Comparison of ENCODE assay signal across 8 cellular contexts in genomic region chr14:99683619-99684355, GRCh38. TPM values are rescaled to one million over a fixed set of nuclear protein-coding genes. Genes with fewer than 3 reads are reported as not detected.
DNase-seq lines count a peak whose midpoint lies in the region; ATAC-seq, FAIRE-seq and TF ChIP-seq lines count a peak whose summit lies in the region.

CYP46A1 (plus strand) TSS chr14:99684298; CDS start chr14:99684418, 120 bp downstream.

- FAIRE-seq in HepG2 (lab: Jason Lieb, UNC) = peak; percentile 39

- peaks cover 16% of the 10 kb centered on the region for H3K4me1 ChIP-seq in HepG2 (ENCODE audit: insufficient read depth, low read length)

- peak within 1 kb of the TSS; percentile 85 to 97 (median 86) for H3K4me3 ChIP-seq in HepG2 (replicated peaks in 1 of 3; ENCODE audit: insufficient read depth in 1 of 3, low read depth in 2 of 3, low read length in 3 of 3)

- no peaks in the 10 kb centered on the region for H4K20me1 ChIP-seq in HepG2 (ENCODE audit: insufficient read depth, low read length)

- POLR2A ChIA-PET in HepG2 (lab: Yijun Ruan, JAX) = interaction anchor here (0.7 to 1.3 kb wide), 3 partner anchors 46 to 204 kb away, joined by 3 to 4 read pairs (median 4); partner anchors contain the start of genes CCNK and SETD3

- CTCF ChIA-PET in HepG2 (lab: Yijun Ruan, JAX; ENCODE audit: low intra/inter-chr PET ratio, low total read pairs) = interaction anchor here (1.7 kb wide), 1 partner anchor 201 kb away, joined by 15 read pairs; no protein-coding TSS in a partner anchor

- no peak; the same call in 1 of the 2 replicates for TF ChIP-seq RAD21 in HepG2 (CRISPR knock-in tag; IDR thresholded peaks at IDR 0.05)

- peak within 1 kb of the TSS; percentile 100 for H3K4me2 ChIP-seq in HepG2 (ENCODE audit: low read depth, low read length)

- H3K27me3 Mint-ChIP-seq in dendritic cell treated with granulocyte-macrophage colony-stimulating factor and Interleukin-4, amounts not matched to agents 40 ng/mL and 50 ng/mL, for 4 days = peaks cover 63% of the 10 kb centered on the region

- peaks cover 8% of the 10 kb centered on the region for H3K9me3 Mint-ChIP-seq in dendritic cell treated with granulocyte-macrophage colony-stimulating factor and Interleukin-4, amounts not matched to agents 40 ng/mL and 50 ng/mL, for 4 days

- ATAC-seq in GM19372 (IDR thresholded peaks at IDR 0.05; ENCODE audit: low read depth, unreplicated experiment) (peak; percentile 90), HG03521 (IDR thresholded peaks at IDR 0.05; ENCODE audit: unreplicated experiment) (peak; percentile 92), HepG2 (peak; percentile 83)

- peaks cover 18% of the 10 kb centered on the region for H3K4me1 Mint-ChIP-seq in dendritic cell treated with granulocyte-macrophage colony-stimulating factor and Interleukin-4, amounts not matched to agents 40 ng/mL and 50 ng/mL, for 4 days (ENCODE audit: low read depth)

- no peaks in the 10 kb centered on the region for H3K36me3 Mint-ChIP-seq in dendritic cell treated with granulocyte-macrophage colony-stimulating factor and Interleukin-4, amounts not matched to agents 40 ng/mL and 50 ng/mL, for 4 days (ENCODE audit: low read depth)

- DNase-seq in NCI-H69 (lab: John Stamatoyannopoulos, UW) = peak; percentile 100
- DNase-seq in activated CD4-positive, alpha-beta T cell treated with anti-CD3 and anti-CD28 coated beads, Interleukin-2, amount 50 U/mL, for 1 hour = peak; percentile 100
- peak; percentile 94 for DNase-seq in HepG2 (ENCODE audit: low spot score)
- DNase-seq in stimulated activated CD4-positive, alpha-beta T cell treated with anti-CD3 and anti-CD28 coated beads, Interleukin-2, amount 100 ng/mL, for 48 hours = peak; percentile 98 to 99

- H2AFZ ChIP-seq in HepG2 (ENCODE audit: low read length) = no peak within 1 kb of the TSS

- BruUV-seq in HepG2 (replicated peaks; lab: Mats Ljungman, UMichigan) = no TSS peak

- no peaks in the 10 kb centered on the region for H3K79me2 ChIP-seq in HepG2 (ENCODE audit: insufficient read depth, low read length)

- peak within 1 kb of the TSS; percentile 89 for H3K4me3 Mint-ChIP-seq in dendritic cell treated with granulocyte-macrophage colony-stimulating factor and Interleukin-4, amounts not matched to agents 40 ng/mL and 50 ng/mL, for 4 days

- in situ Hi-C loops in HepG2 (cut with HindIII; ENCODE audit: extremely low pct_ligation_motif_present, low pct_unique_long_range_greater_than_20kb) = loop anchor here (5.0 kb wide), 1 partner anchor 204 kb away; no protein-coding TSS in a partner anchor

- TF ChIP-seq EP300 in HepG2 (IDR thresholded peaks at IDR 0.05; ENCODE audit: low read depth in 2 of 2, low read length in 2 of 2) = no peak
- TF ChIP-seq EP300 in HepG2 (CRISPR knock-in tag; IDR thresholded peaks at IDR 0.05; ENCODE audit: borderline replicate concordance) = no peak

- TF ChIP-seq CTCF in C4-2B (conservative IDR thresholded peaks at IDR 0.05) (no peak), HepG2 (CRISPR knock-in tag; IDR thresholded peaks at IDR 0.05) (no peak)

- peak within 1 kb of the TSS; percentile 83 for H3K27ac Mint-ChIP-seq in dendritic cell treated with granulocyte-macrophage colony-stimulating factor and Interleukin-4, amounts not matched to agents 40 ng/mL and 50 ng/mL, for 4 days

- no peaks in the 10 kb centered on the region for H3K36me3 ChIP-seq in HepG2 (replicated peaks in 1 of 2; ENCODE audit: control insufficient read depth in 1 of 2, insufficient read depth in 2 of 2, low read length in 2 of 2)

- peak within 1 kb of the TSS; percentile 64 for H3K9ac ChIP-seq in HepG2 (ENCODE audit: insufficient read depth, low read depth, low read length)

- TF ChIP-seq POLR2A in HepG2 (IDR thresholded peaks at IDR 0.05; ENCODE audit: insufficient read depth in 1 of 2, low read depth in 2 of 2, low read length in 2 of 2) = peak; percentile 35 to 54; a peak in 2 of 4 replicates

- no peaks in the 10 kb centered on the region for H3K9me3 ChIP-seq in HepG2 (ENCODE audit: low read length)

- WGBS in HepG2 (ENCODE audit: low lambda C conversion rate) = under 1% methylated on average over 37 of the region's 77 CpGs

- H3K27me3 ChIP-seq in HepG2 (ENCODE audit: control insufficient read depth in 1 of 2, insufficient read depth in 2 of 2, low read length in 2 of 2) = peaks cover 3 to 13% of the 10 kb centered on the region in 2 experiments; a peak in 3 of 5 replicates

- H3K27ac ChIP-seq in C4-2B (peak within 1 kb of the TSS; percentile 63), HepG2 (ENCODE audit: extremely low read length, insufficient read depth, low read length) (peak within 1 kb of the TSS; percentile 42)

- intact Hi-C loops in dendritic cell treated with granulocyte-macrophage colony-stimulating factor and Interleukin-4, amounts not matched to agents 40 ng/mL and 50 ng/mL, for 4 days (cut with micrococcal nuclease) = loop anchor here (2.0 kb wide), 1 partner anchor 203 kb away; the partner anchor contains the start of genes CCNK and SETD3
- intact Hi-C loops in HepG2 (cut with micrococcal nuclease; ENCODE audit: unreplicated experiment) = loop anchor here (1.0 kb wide), 1 partner anchor 202 kb away; no protein-coding TSS in a partner anchor

TF ChIP-seq in HepG2, 621 proteins besides CTCF, POLR2A, EP300 and RAD21 (continues in another document):
- TF ChIP-seq ZZZ3 (CRISPR knock-in tag; IDR thresholded peaks at IDR 0.05; ENCODE audit: borderline replicate concordance) (no peak), ATF7-NPFF (CRISPR knock-in tag; IDR thresholded peaks at IDR 0.05; ENCODE audit: low read depth) (no peak), THAP11 (CRISPR knock-in tag; IDR thresholded peaks at IDR 0.05) (peak; percentile 78), ZNF598 (CRISPR knock-in tag; IDR thresholded peaks at IDR 0.05; ENCODE audit: borderline replicate concordance) (no peak), SAFB2 (CRISPR knock-in tag; IDR thresholded peaks at IDR 0.05; ENCODE audit: borderline replicate concordance, low read depth) (no peak), TRAFD1 (CRISPR knock-in tag; IDR thresholded peaks at IDR 0.05; ENCODE audit: borderline replicate concordance) (no peak), ZNF782 (CRISPR knock-in tag; IDR thresholded peaks at IDR 0.05; ENCODE audit: borderline replicate concordance) (no peak), PAWR (CRISPR knock-in tag; IDR thresholded peaks at IDR 0.05; ENCODE audit: borderline replicate concordance) (no peak), POLR2G (IDR thresholded peaks at IDR 0.05; ENCODE audit: low read depth, low read length) (peak; percentile 70), ZSCAN21 (CRISPR knock-in tag; IDR thresholded peaks at IDR 0.05; ENCODE audit: borderline replicate concordance) (no peak), NR0B2 (CRISPR knock-in tag; IDR thresholded peaks at IDR 0.05) (0 out of 2 replicates have a peak, but pooled peaks have one; percentile 27), SP4 (CRISPR knock-in tag; IDR thresholded peaks at IDR 0.05) (peak; percentile 93), MAZ (IDR thresholded peaks at IDR 0.05; ENCODE audit: borderline replicate concordance, low read depth, low read length) (peak; percentile 75; the same call in 1 of the 2 replicates), MAZ (CRISPR knock-in tag; IDR thresholded peaks at IDR 0.05; ENCODE audit: low read depth) (peak; percentile 66), HMG20A (CRISPR knock-in tag; IDR thresholded peaks at IDR 0.05; ENCODE audit: borderline replicate concordance) (no peak), POLR2AphosphoS5 (IDR thresholded peaks at IDR 0.05; ENCODE audit: low read depth, low read length) (0 out of 2 replicates have a peak, but pooled peaks have one; percentile 33)

RNA-seq across cellular contexts. Expression of gene CYP46A1, which starts in this region (rescaled TPM):
- not detected in 2 replicates for total RNA-seq in HepG2 (2016; rRNA removed; fragmentation: Illumina TruSeq; extraction: Trizol)
- total RNA-seq in HepG2 (2016; cell fraction: cytosol; rRNA removed; fragmentation: Illumina TruSeq; extraction: Trizol; ENCODE audit: low read depth) = not detected in 2 replicates
- total RNA-seq in HepG2 (2016; cell fraction: insoluble cytoplasmic fraction; rRNA removed; fragmentation: Illumina TruSeq; extraction: Trizol) = not detected in 2 replicates
- total RNA-seq in HepG2 (2016; cell fraction: membrane; rRNA removed; fragmentation: Illumina TruSeq; extraction: Trizol) = not detected in 2 replicates
- not detected in 2 replicates for total RNA-seq in HepG2 (2016; cell fraction: nucleus; rRNA removed; fragmentation: Illumina TruSeq; extraction: Trizol)
- polyA plus RNA-seq in HepG2 (2011; rRNA removed) = not detected in 2 replicates
- polyA plus RNA-seq in HepG2 (2011; cell fraction: cytosol; rRNA removed) = not detected in 2 replicates
- 0.06 and 0.12 TPM in 2 replicates for polyA plus RNA-seq in HepG2 (2011; cell fraction: nucleus; rRNA removed)
- polyA plus RNA-seq in HepG2 (2012) = not detected in 2 replicates
- polyA plus RNA-seq in HepG2 (2016; cell fraction: cytosol; fragmentation: Illumina TruSeq; extraction: Trizol; ENCODE audit: low read depth) = 0.06 TPM in 2 replicates
- not detected in 2 replicates for polyA plus RNA-seq in HepG2 (2016; cell fraction: insoluble cytoplasmic fraction; fragmentation: Illumina TruSeq; extraction: Trizol; ENCODE audit: low read depth)
- polyA plus RNA-seq in HepG2 (2016; cell fraction: membrane; fragmentation: Illumina TruSeq; extraction: Trizol; ENCODE audit: low read depth) = not detected in 2 replicates
- polyA plus RNA-seq in HepG2 (2016; cell fraction: nucleus; fragmentation: Illumina TruSeq; extraction: Trizol; ENCODE audit: insufficient read depth, low read depth) = 0.11 and 0.14 TPM in 2 replicates
- 0.02 TPM in 1 of 2 replicates, not detected in the other for polyA minus RNA-seq in HepG2 (2011; rRNA and poly(A)+ RNA removed; ENCODE audit: low replicate concordance)
- polyA minus RNA-seq in HepG2 (2011; cell fraction: cytosol; rRNA and poly(A)+ RNA removed) = not detected in 2 replicates
- polyA minus RNA-seq in HepG2 (2011; cell fraction: nucleus; rRNA and poly(A)+ RNA removed) = under 0.01 and 0.12 TPM in 2 replicates

Comparison
In these comparisons a context has a peak if more than half of its experiments do, and no peak if none do; other contexts are left out.
1. Peak in every context shown above with its lines: DNase-seq, ATAC-seq, H3K4me3 ChIP-seq and H3K27ac ChIP-seq.
2. Peak in DNase-seq, ATAC-seq, H3K4me3 ChIP-seq, H3K27ac ChIP-seq, H3K9ac ChIP-seq and H3K4me2 ChIP-seq in HepG2; RNA of the gene not detected or under 1 TPM.